Comparison of ENCODE assay signal across 11 cellular contexts in genomic region chr17:335691-336090, GRCh38. TPM values are rescaled to one million over a fixed set of nuclear protein-coding genes. Genes with fewer than 3 reads are reported as not detected.
DNase-seq lines count a peak whose midpoint lies in the region; ATAC-seq and TF ChIP-seq lines count a peak whose summit lies in the region.
"Had no signal": no experiment of that assay in that cellular context is flagged by ENCODE, and none has a peak within 500 bp of the region (broad histone marks: within the 10 kb centered on the region; RNA-seq: fewer than 3 reads in every experiment).

No MANE protein-coding gene starts in this region.

- peaks cover 33% of the 10 kb centered on the region for H3K4me1 Mint-ChIP-seq in CD14-positive monocyte
- peaks cover 62% of the 10 kb centered on the region for H3K4me1 Mint-ChIP-seq in mesothelial cell of epicardium
- H3K4me1 Mint-ChIP-seq in activated CD4-positive, alpha-beta T cell treated with anti-CD3 and anti-CD28 coated beads, Interleukin-2, amount 10 ng/mL, durations not matched to agents 7 days and 5 days = no peaks in the 10 kb centered on the region
- H3K4me1 Mint-ChIP-seq: activated T-helper 17 cell treated with anti-CD3 and anti-CD28 coated beads, Interleukin-2, amount 50 U/mL, for 72 hours had no signal

- H3K36me3 Mint-ChIP-seq in CD14-positive monocyte (peaks cover 0 to 10% of the 10 kb centered on the region in 2 donors), mesothelial cell of epicardium (no peaks in the 10 kb centered on the region)
- no peaks in the 10 kb centered on the region for H3K36me3 Mint-ChIP-seq in activated CD4-positive, alpha-beta T cell treated with anti-CD3 and anti-CD28 coated beads, Interleukin-2, amount 10 ng/mL, durations not matched to agents 7 days and 5 days (ENCODE audit: low read depth)

- ATAC-seq in HG03378 (IDR thresholded peaks at IDR 0.05; ENCODE audit: unreplicated experiment) (no peak), GM18511 (IDR thresholded peaks at IDR 0.05; ENCODE audit: unreplicated experiment) (no peak), GM18519 (IDR thresholded peaks at IDR 0.05; ENCODE audit: low FRiP score, unreplicated experiment) (no peak)

- H3K27me3 ChIP-seq in A673 (replicated peaks; ENCODE audit: insufficient read depth, low read depth, low read length, poor library complexity) = no peaks in the 10 kb centered on the region

- no peak overlapping the region for H3K9ac ChIP-seq in SK-N-MC (ENCODE audit: insufficient read length)

- H3K4me3 Mint-ChIP-seq in CD14-positive monocyte (peak overlapping the region in 1 of 2 donors; percentile 46), mesothelial cell of epicardium (no peak overlapping the region)
- H3K4me3 Mint-ChIP-seq in activated CD4-positive, alpha-beta T cell treated with anti-CD3 and anti-CD28 coated beads, Interleukin-2, amount 10 ng/mL, durations not matched to agents 7 days and 5 days = no peak overlapping the region
- H3K4me3 Mint-ChIP-seq: activated CD4-positive, alpha-beta T cell treated with anti-CD3 and anti-CD28 coated beads, Interleukin-2, amount 10 ng/mL, durations not matched to agents 24 days and 14 days; activated T-helper 17 cell treated with anti-CD3 and anti-CD28 coated beads, Interleukin-2, amount 50 U/mL, for 72 hours had no signal

- BruUV-seq in A673 (replicated peaks; lab: Mats Ljungman, UMichigan) = no TSS peak

- DNase-seq in A673 (ENCODE audit: low spot score) (peak; percentile 49), CD14-positive monocyte (ENCODE audit: low spot score) (peak; percentile 24), SK-N-MC (ENCODE audit: low read depth, low spot score) (no peak), mesothelial cell of epicardium (ENCODE audit: low spot score in 2 of 2, unreplicated experiment in 2 of 2) (no peak)
- no peak for DNase-seq in activated CD4-positive, alpha-beta T cell treated with anti-CD3 and anti-CD28 coated beads, Interleukin-2, amount 10 ng/mL, durations not matched to agents 7 days and 5 days
- DNase-seq: activated CD4-positive, alpha-beta T cell treated with anti-CD3 and anti-CD28 coated beads, Interleukin-2, amount 10 ng/mL, durations not matched to agents 24 days and 14 days had no signal

- H3K27ac ChIP-seq in A673 (ENCODE audit: low read depth, low read length, poor library complexity, severe bottlenecking) (no peak overlapping the region), SK-N-MC (peak overlapping the region; percentile 85)

- no peak for TF ChIP-seq CTCF in A673 (conservative IDR thresholded peaks at IDR 0.05; ENCODE audit: low read depth, low read length)
- no peak for TF ChIP-seq CTCF in CD14-positive monocyte (IDR thresholded peaks at IDR 0.05)
- TF ChIP-seq CTCF in mesothelial cell of epicardium (IDR thresholded peaks at IDR 0.05; ENCODE audit: unreplicated experiment) = no peak

- H3K4me3 ChIP-seq in A673 (ENCODE audit: low read depth, low read length, poor library complexity, severe bottlenecking) (no peak overlapping the region), SK-N-MC (peak overlapping the region; percentile 67)

- peak overlapping the region in 1 of 7 donors; percentile 38 for H3K27ac Mint-ChIP-seq in CD14-positive monocyte
- H3K27ac Mint-ChIP-seq in mesothelial cell of epicardium = peak overlapping the region; percentile 47
- H3K27ac Mint-ChIP-seq in activated CD4-positive, alpha-beta T cell treated with anti-CD3 and anti-CD28 coated beads, Interleukin-2, amount 10 ng/mL, durations not matched to agents 7 days and 5 days = no peak overlapping the region
- H3K27ac Mint-ChIP-seq: activated CD4-positive, alpha-beta T cell treated with anti-CD3 and anti-CD28 coated beads, Interleukin-2, amount 10 ng/mL, durations not matched to agents 24 days and 14 days; activated T-helper 17 cell treated with anti-CD3 and anti-CD28 coated beads, Interleukin-2, amount 50 U/mL, for 72 hours had no signal

- H3K4me1 ChIP-seq in A673 (ENCODE audit: insufficient read depth, low read length, poor library complexity, severe bottlenecking) = peaks cover 16% of the 10 kb centered on the region
- H3K4me1 ChIP-seq: Caco-2 had no signal

- POLR2A ChIA-PET in A673 (lab: Charles Lee; ENCODE audit: low non-redundant PET) = no interaction called here
- POLR2A ChIA-PET in activated CD4-positive, alpha-beta T cell treated with anti-CD3 and anti-CD28 coated beads, Interleukin-2, amount 10 ng/mL, durations not matched to agents 7 days and 5 days (lab: Charles Lee) = no interaction called here

- H3K9me3 Mint-ChIP-seq in CD14-positive monocyte (peaks cover 0 to 8% (median 3%) of the 10 kb centered on the region in 7 donors), mesothelial cell of epicardium (no peaks in the 10 kb centered on the region)
- no peaks in the 10 kb centered on the region for H3K9me3 Mint-ChIP-seq in activated CD4-positive, alpha-beta T cell treated with anti-CD3 and anti-CD28 coated beads, Interleukin-2, amount 10 ng/mL, durations not matched to agents 7 days and 5 days
- H3K9me3 Mint-ChIP-seq: activated CD4-positive, alpha-beta T cell treated with anti-CD3 and anti-CD28 coated beads, Interleukin-2, amount 10 ng/mL, durations not matched to agents 24 days and 14 days; activated T-helper 17 cell treated with anti-CD3 and anti-CD28 coated beads, Interleukin-2, amount 50 U/mL, for 72 hours had no signal

- CTCF ChIA-PET in A673 (lab: Charles Lee) = interaction anchor here (0.6 kb wide), 1 partner anchor 189 kb away, joined by 6 read pairs; no protein-coding TSS in a partner anchor
- CTCF ChIA-PET in activated CD4-positive, alpha-beta T cell treated with anti-CD3 and anti-CD28 coated beads, Interleukin-2, amount 10 ng/mL, durations not matched to agents 7 days and 5 days (lab: Charles Lee) = no interaction called here

- H3K27me3 Mint-ChIP-seq in CD14-positive monocyte (ENCODE audit: low read depth in 3 of 3) (peaks cover 31 to 57% (median 40%) of the 10 kb centered on the region in 3 donors), mesothelial cell of epicardium (ENCODE audit: low read depth) (peaks cover 2% of the 10 kb centered on the region)
- H3K27me3 Mint-ChIP-seq in activated CD4-positive, alpha-beta T cell treated with anti-CD3 and anti-CD28 coated beads, Interleukin-2, amount 10 ng/mL, durations not matched to agents 7 days and 5 days = no peaks in the 10 kb centered on the region

- H3K36me3 ChIP-seq in A673 (ENCODE audit: insufficient read depth, low read length, poor library complexity, severe bottlenecking) (no peaks in the 10 kb centered on the region), SK-N-MC (ENCODE audit: insufficient read depth, low read length) (no peaks in the 10 kb centered on the region)

- no peaks in the 10 kb centered on the region for H3K9me3 ChIP-seq in A673 (ENCODE audit: low read depth, low read length, poor library complexity, severe bottlenecking)
- H3K9me3 ChIP-seq in SK-N-MC (ENCODE audit: low read depth, low read length) = no peaks in the 10 kb centered on the region
- H3K9me3 ChIP-seq: Caco-2 had no signal

- intact Hi-C loops in A673 (cut with micrococcal nuclease; ENCODE audit: unreplicated experiment) = no loop called here
- intact Hi-C loops in CD14-positive monocyte (cut with micrococcal nuclease) = no loop called here

RNA-seq across cellular contexts. Expression of gene RPH3AL, which starts 16.9 kb away (rescaled TPM):
- total RNA-seq in A673 (2021) (0.82 and 1.3 TPM in 2 replicates), mesothelial cell of epicardium (13.6 to 16.9 TPM (median 15.4 TPM) in 3 replicates)
- 1 to 10 TPM in 1 of 2 donors, under 1 TPM in 1; 0.71 to 1.5 TPM for polyA plus RNA-seq in CD14-positive monocyte
- total RNA-seq in activated CD4-positive, alpha-beta T cell treated with anti-CD3 and anti-CD28 coated beads, Interleukin-2, amount 10 ng/mL, durations not matched to agents 7 days and 5 days = 1 to 10 TPM; 3.2 to 4.6 TPM

Comparison
In these comparisons a context has a peak if more than half of its experiments do, and no peak if none do; other contexts are left out.
1. DNase-seq: peak in A673 (single experiment) and CD14-positive monocyte (single experiment); none in SK-N-MC (single experiment), mesothelial cell of epicardium (0 of 2) and activated CD4-positive, alpha-beta T cell treated with anti-CD3 and anti-CD28 coated beads, Interleukin-2, amount 10 ng/mL, durations not matched to agents 7 days and 5 days (single experiment).